In genomic region chr10:5292970-5293369, GRCh38 we compare ENCODE assay signal across 7 cellular contexts.
A peak's percentile ranks its signal among the peaks of the same experiment; 100 is the strongest.
DNase-seq lines count a peak whose midpoint lies in the region; ATAC-seq and TF ChIP-seq lines count a peak whose summit lies in the region.
"Not testable (repeated sequence)": the region's sequence is repeated elsewhere in the genome, so short reads cannot be mapped to it uniquely, and the experiment has no call there.

No MANE protein-coding gene starts in this region.

- H3K27me3 Mint-ChIP-seq in CD14-positive monocyte (ENCODE audit: low read depth in 3 of 3); T-helper 1 cell treated with Interleukin-12 subunit alpha and Interleukin-12 subunit beta and Interleukin-4 antibody, amounts not matched to agents 30 μg/mL and 1 μg/mL, for 36 hours (ENCODE audit: low read depth); activated CD8-positive, alpha-beta T cell treated with anti-CD3 and anti-CD28 coated beads, Interleukin-2, amount 10 ng/mL, durations not matched to agents 7 days and 5 days (ENCODE audit: low read depth); effector memory CD8-positive, alpha-beta T cell; natural killer cell treated with Interleukin-12 subunit alpha and Interleukin-12 subunit beta and Interleukin-15 and Interleukin-18, amount 100 ng/mL, for 72 hours: not testable (repeated sequence)

- not testable (repeated sequence) for H3K9me3 Mint-ChIP-seq in CD14-positive monocyte; activated CD8-positive, alpha-beta T cell treated with anti-CD3 and anti-CD28 coated beads, Interleukin-2, amount 10 ng/mL, durations not matched to agents 7 days and 5 days (ENCODE audit: insufficient read depth); effector memory CD8-positive, alpha-beta T cell
- H3K9me3 Mint-ChIP-seq in T-helper 1 cell treated with Interleukin-12 subunit alpha and Interleukin-12 subunit beta and Interleukin-4 antibody, amounts not matched to agents 30 μg/mL and 1 μg/mL, for 36 hours: peaks cover 18% of the 10 kb centered on the region
- peaks cover 7 to 12% of the 10 kb centered on the region in 2 donors for H3K9me3 Mint-ChIP-seq in activated naive CD4-positive, alpha-beta T cell treated with anti-CD3 and anti-CD28 coated beads, Interleukin-2, amount 50 U/mL, for 72 hours
- H3K9me3 Mint-ChIP-seq in natural killer cell treated with Interleukin-12 subunit alpha and Interleukin-12 subunit beta and Interleukin-15 and Interleukin-18, amount 100 ng/mL, for 72 hours: peaks cover 11% of the 10 kb centered on the region

- not testable (repeated sequence) for ATAC-seq in activated CD8-positive, alpha-beta T cell treated with anti-CD3 and anti-CD28 coated beads, Interleukin-2, amount 10 ng/mL, durations not matched to agents 7 days and 5 days; effector memory CD8-positive, alpha-beta T cell (replicated peaks); natural killer cell treated with Interleukin-12 subunit alpha and Interleukin-12 subunit beta and Interleukin-15 and Interleukin-18, amount 100 ng/mL, for 72 hours
- ATAC-seq in activated naive CD4-positive, alpha-beta T cell treated with anti-CD3 and anti-CD28 coated beads, Interleukin-2, amount 50 U/mL, for 72 hours: peak in 1 of 2 donors; percentile 2

- peaks cover 72% of the 10 kb centered on the region for H3K4me1 Mint-ChIP-seq in CD14-positive monocyte
- peaks cover 72% of the 10 kb centered on the region for H3K4me1 Mint-ChIP-seq in T-helper 1 cell treated with Interleukin-12 subunit alpha and Interleukin-12 subunit beta and Interleukin-4 antibody, amounts not matched to agents 30 μg/mL and 1 μg/mL, for 36 hours (ENCODE audit: low read depth)
- H3K4me1 Mint-ChIP-seq in activated CD8-positive, alpha-beta T cell treated with anti-CD3 and anti-CD28 coated beads, Interleukin-2, amount 10 ng/mL, durations not matched to agents 7 days and 5 days (ENCODE audit: low read depth): peaks cover 78% of the 10 kb centered on the region
- peaks cover 46 to 48% of the 10 kb centered on the region in 2 donors for H3K4me1 Mint-ChIP-seq in effector memory CD8-positive, alpha-beta T cell (ENCODE audit: low read depth in 2 of 2)
- peaks cover 85 to 86% of the 10 kb centered on the region in 2 donors for H3K4me1 Mint-ChIP-seq in natural killer cell treated with Interleukin-12 subunit alpha and Interleukin-12 subunit beta and Interleukin-15 and Interleukin-18, amount 100 ng/mL, for 72 hours (ENCODE audit: low read depth in 2 of 2)

- DNase-seq in CD14-positive monocyte (ENCODE audit: low spot score); Jurkat, Clone E6-1 (ENCODE audit: low read depth, low spot score); activated CD8-positive, alpha-beta T cell treated with anti-CD3 and anti-CD28 coated beads, Interleukin-2, amount 10 ng/mL, durations not matched to agents 7 days and 5 days; activated naive CD4-positive, alpha-beta T cell treated with anti-CD3 and anti-CD28 coated beads, Interleukin-2, amount 50 U/mL, for 72 hours (ENCODE audit: low spot score in 2 of 2); effector memory CD8-positive, alpha-beta T cell; natural killer cell treated with Interleukin-12 subunit alpha and Interleukin-12 subunit beta and Interleukin-15 and Interleukin-18, amount 100 ng/mL, for 72 hours (ENCODE audit: low spot score): not testable (repeated sequence)

- POLR2A ChIA-PET in activated CD8-positive, alpha-beta T cell treated with anti-CD3 and anti-CD28 coated beads, Interleukin-2, amount 10 ng/mL, durations not matched to agents 7 days and 5 days (lab: Charles Lee): interaction anchor here (1.2 to 1.6 kb wide), 3 partner anchors 8 to 1508 kb away, joined by 3 to 6 read pairs (median 4); partner anchors contain the start of gene KLF6

- intact Hi-C loops in CD14-positive monocyte (cut with micrococcal nuclease): loop anchor here in 1 of 2 donors (5.0 to 10.0 kb wide), 2 partner anchors 58 to 471 kb away; no protein-coding TSS in a partner anchor

- TF ChIP-seq CTCF in CD14-positive monocyte (IDR thresholded peaks at IDR 0.05): not testable (repeated sequence)

- not testable (repeated sequence) for H3K36me3 Mint-ChIP-seq in CD14-positive monocyte
- peaks cover 49% of the 10 kb centered on the region for H3K36me3 Mint-ChIP-seq in T-helper 1 cell treated with Interleukin-12 subunit alpha and Interleukin-12 subunit beta and Interleukin-4 antibody, amounts not matched to agents 30 μg/mL and 1 μg/mL, for 36 hours (ENCODE audit: low read depth)
- H3K36me3 Mint-ChIP-seq in activated CD8-positive, alpha-beta T cell treated with anti-CD3 and anti-CD28 coated beads, Interleukin-2, amount 10 ng/mL, durations not matched to agents 7 days and 5 days (ENCODE audit: low read depth): peaks cover 70% of the 10 kb centered on the region
- peaks cover 13 to 37% of the 10 kb centered on the region in 2 donors for H3K36me3 Mint-ChIP-seq in activated naive CD4-positive, alpha-beta T cell treated with anti-CD3 and anti-CD28 coated beads, Interleukin-2, amount 50 U/mL, for 72 hours
- peaks cover 13% of the 10 kb centered on the region for H3K36me3 Mint-ChIP-seq in effector memory CD8-positive, alpha-beta T cell (ENCODE audit: insufficient read depth)
- H3K36me3 Mint-ChIP-seq in natural killer cell treated with Interleukin-12 subunit alpha and Interleukin-12 subunit beta and Interleukin-15 and Interleukin-18, amount 100 ng/mL, for 72 hours: peaks cover 46% of the 10 kb centered on the region

- H3K4me3 Mint-ChIP-seq in CD14-positive monocyte: peak overlapping the region in 1 of 2 donors; percentile 31
- peak overlapping the region; percentile 95 for H3K4me3 Mint-ChIP-seq in T-helper 1 cell treated with Interleukin-12 subunit alpha and Interleukin-12 subunit beta and Interleukin-4 antibody, amounts not matched to agents 30 μg/mL and 1 μg/mL, for 36 hours
- H3K4me3 Mint-ChIP-seq in activated CD8-positive, alpha-beta T cell treated with anti-CD3 and anti-CD28 coated beads, Interleukin-2, amount 10 ng/mL, durations not matched to agents 7 days and 5 days: peak overlapping the region; percentile 85
- H3K4me3 Mint-ChIP-seq in effector memory CD8-positive, alpha-beta T cell: peak overlapping the region; percentile 55 to 63
- peak overlapping the region; percentile 89 for H3K4me3 Mint-ChIP-seq in natural killer cell treated with Interleukin-12 subunit alpha and Interleukin-12 subunit beta and Interleukin-15 and Interleukin-18, amount 100 ng/mL, for 72 hours

- H3K27ac Mint-ChIP-seq in CD14-positive monocyte: peak overlapping the region; percentile 88 to 100 (median 99)
- H3K27ac Mint-ChIP-seq in T-helper 1 cell treated with Interleukin-12 subunit alpha and Interleukin-12 subunit beta and Interleukin-4 antibody, amounts not matched to agents 30 μg/mL and 1 μg/mL, for 36 hours: peak overlapping the region; percentile 98
- H3K27ac Mint-ChIP-seq in activated CD8-positive, alpha-beta T cell treated with anti-CD3 and anti-CD28 coated beads, Interleukin-2, amount 10 ng/mL, durations not matched to agents 7 days and 5 days: peak overlapping the region; percentile 99
- peak overlapping the region; percentile 95 to 98 for H3K27ac Mint-ChIP-seq in activated naive CD4-positive, alpha-beta T cell treated with anti-CD3 and anti-CD28 coated beads, Interleukin-2, amount 50 U/mL, for 72 hours
- H3K27ac Mint-ChIP-seq in effector memory CD8-positive, alpha-beta T cell: peak overlapping the region; percentile 96
- peak overlapping the region; percentile 99 for H3K27ac Mint-ChIP-seq in natural killer cell treated with Interleukin-12 subunit alpha and Interleukin-12 subunit beta and Interleukin-15 and Interleukin-18, amount 100 ng/mL, for 72 hours

- CTCF ChIA-PET in activated CD8-positive, alpha-beta T cell treated with anti-CD3 and anti-CD28 coated beads, Interleukin-2, amount 10 ng/mL, durations not matched to agents 7 days and 5 days (lab: Charles Lee): interaction anchor here (1.1 to 2.1 kb wide), 4 partner anchors 9 to 443 kb away, joined by 3 to 12 read pairs (median 8); no protein-coding TSS in a partner anchor

- H3K4me3 ChIP-seq in Jurkat, Clone E6-1 (ENCODE audit: low read length): peak overlapping the region; percentile 40
